In the genomic region with DNA sequence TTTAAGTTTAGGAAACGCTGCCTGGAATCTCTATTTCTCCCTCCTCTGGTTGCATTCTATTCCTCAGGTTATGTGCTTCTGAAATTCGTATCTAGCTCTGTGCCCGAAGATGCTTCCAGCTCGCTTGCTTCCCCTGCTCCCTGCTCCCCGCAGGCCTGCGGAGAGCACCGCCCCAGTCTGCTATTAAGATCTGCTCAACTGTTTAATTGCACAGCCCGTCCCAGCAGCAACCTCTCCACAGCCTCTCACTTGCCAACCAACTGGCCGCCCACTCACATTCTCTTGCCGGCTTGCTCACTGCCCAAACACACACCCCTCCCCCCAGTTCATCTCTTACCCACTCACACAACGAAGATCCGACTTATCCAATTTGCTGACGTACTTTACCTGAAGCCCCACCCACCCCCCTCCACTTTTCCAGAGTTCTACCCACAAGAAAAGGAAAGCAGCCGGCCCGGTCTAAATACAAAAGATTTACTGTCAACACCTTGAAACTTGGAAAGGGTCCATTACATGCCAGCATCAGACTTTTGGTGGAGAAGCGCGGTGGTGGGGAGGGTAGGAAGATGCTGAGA, we compare ENCODE assay signal across 1 cellular context.
TF ChIP-seq lines count a peak whose summit lies in the region.

No MANE protein-coding gene starts in this region.

TF ChIP-seq in HCT116, 20 proteins besides CTCF, POLR2A, EP300 and RAD21 (continued from another document):
- no peak for TF ChIP-seq REST (IDR thresholded peaks at IDR 0.05; ENCODE audit: low read depth)
